In the genomic region with DNA sequence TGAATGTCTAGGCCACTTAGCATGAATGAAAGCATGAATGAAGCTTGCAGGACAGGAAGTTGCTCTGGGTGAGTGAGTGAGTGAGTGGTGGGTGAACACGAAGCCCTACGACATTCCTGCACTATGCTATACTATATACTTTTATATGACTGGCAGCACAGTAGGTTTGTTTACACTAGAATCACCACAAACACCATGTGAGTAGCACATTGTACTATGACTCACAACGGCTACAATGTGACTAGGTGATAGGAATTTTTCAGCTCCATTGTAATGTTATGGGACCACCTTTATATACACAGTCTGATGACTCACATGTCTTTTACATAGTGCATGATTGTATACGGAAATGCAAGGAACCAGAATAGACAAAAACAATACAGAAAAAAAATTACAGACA, we compare ENCODE assay signal across 1 cellular context.
TF ChIP-seq lines count a peak whose summit lies in the region.

No MANE protein-coding gene starts in this region.

TF ChIP-seq in GM23338, 12 proteins besides CTCF, POLR2A, EP300 and RAD21 (continued from another document):
- TF ChIP-seq, protein P1, sequence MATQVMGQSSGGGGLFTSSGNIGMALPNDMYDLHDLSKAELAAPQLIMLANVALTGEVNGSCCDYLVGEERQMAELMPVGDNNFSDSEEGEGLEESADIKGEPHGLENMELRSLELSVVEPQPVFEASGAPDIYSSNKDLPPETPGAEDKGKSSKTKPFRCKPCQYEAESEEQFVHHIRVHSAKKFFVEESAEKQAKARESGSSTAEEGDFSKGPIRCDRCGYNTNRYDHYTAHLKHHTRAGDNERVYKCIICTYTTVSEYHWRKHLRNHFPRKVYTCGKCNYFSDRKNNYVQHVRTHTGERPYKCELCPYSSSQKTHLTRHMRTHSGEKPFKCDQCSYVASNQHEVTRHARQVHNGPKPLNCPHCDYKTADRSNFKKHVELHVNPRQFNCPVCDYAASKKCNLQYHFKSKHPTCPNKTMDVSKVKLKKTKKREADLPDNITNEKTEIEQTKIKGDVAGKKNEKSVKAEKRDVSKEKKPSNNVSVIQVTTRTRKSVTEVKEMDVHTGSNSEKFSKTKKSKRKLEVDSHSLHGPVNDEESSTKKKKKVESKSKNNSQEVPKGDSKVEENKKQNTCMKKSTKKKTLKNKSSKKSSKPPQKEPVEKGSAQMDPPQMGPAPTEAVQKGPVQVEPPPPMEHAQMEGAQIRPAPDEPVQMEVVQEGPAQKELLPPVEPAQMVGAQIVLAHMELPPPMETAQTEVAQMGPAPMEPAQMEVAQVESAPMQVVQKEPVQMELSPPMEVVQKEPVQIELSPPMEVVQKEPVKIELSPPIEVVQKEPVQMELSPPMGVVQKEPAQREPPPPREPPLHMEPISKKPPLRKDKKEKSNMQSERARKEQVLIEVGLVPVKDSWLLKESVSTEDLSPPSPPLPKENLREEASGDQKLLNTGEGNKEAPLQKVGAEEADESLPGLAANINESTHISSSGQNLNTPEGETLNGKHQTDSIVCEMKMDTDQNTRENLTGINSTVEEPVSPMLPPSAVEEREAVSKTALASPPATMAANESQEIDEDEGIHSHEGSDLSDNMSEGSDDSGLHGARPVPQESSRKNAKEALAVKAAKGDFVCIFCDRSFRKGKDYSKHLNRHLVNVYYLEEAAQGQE (IDR thresholded peaks at IDR 0.05; ENCODE audit: unreplicated experiment), result no peak
- TF ChIP-seq ZNF114 (CRISPR knock-in tag; IDR thresholded peaks at IDR 0.05) (no peak), JUNB (IDR thresholded peaks at IDR 0.05; ENCODE audit: unreplicated experiment) (no peak), STAT1 (IDR thresholded peaks at IDR 0.05; ENCODE audit: unreplicated experiment) (no peak), CREB1 (CRISPR knock-in tag; IDR thresholded peaks at IDR 0.05; ENCODE audit: low read depth) (no peak), ZNF331 (CRISPR knock-in tag; IDR thresholded peaks at IDR 0.05; ENCODE audit: low read depth) (no peak), POLR2AphosphoS5 (IDR thresholded peaks at IDR 0.05; ENCODE audit: low read depth) (no peak)
